In genomic region chr17:47884905-47885735, GRCh38 we compare ENCODE assay signal across 1 cellular context.
A peak's percentile ranks its signal among the peaks of the same experiment; 100 is the strongest.
TF ChIP-seq lines count a peak whose summit lies in the region.

No MANE protein-coding gene starts in this region.

TF ChIP-seq in HepG2, 621 proteins besides CTCF, POLR2A, EP300 and RAD21:
- 0 out of 2 replicates have a peak, but pooled peaks have one; percentile 19 for TF ChIP-seq MTF2 (CRISPR knock-in tag; IDR thresholded peaks at IDR 0.05; ENCODE audit: borderline replicate concordance)
- TF ChIP-seq PRDM15 (CRISPR knock-in tag; IDR thresholded peaks at IDR 0.05) = peak; percentile 41; the same call in 1 of the 2 replicates
- TF ChIP-seq ZNF768 (CRISPR knock-in tag; IDR thresholded peaks at IDR 0.05) = no peak
